ENCODE assay signal across 1 cellular context in genomic region chr2:111944536-111945210, GRCh38.
TF ChIP-seq lines count a peak whose summit lies in the region.

No MANE protein-coding gene starts in this region.

TF ChIP-seq in HepG2, 621 proteins besides CTCF, POLR2A, EP300 and RAD21 (continued from another document and continues in another):
- TF ChIP-seq ZNF280D (CRISPR knock-in tag; IDR thresholded peaks at IDR 0.05), result peak; percentile 31; the same call in 1 of the 2 replicates
- no peak for TF ChIP-seq SNAPC5 (CRISPR knock-in tag; IDR thresholded peaks at IDR 0.05; ENCODE audit: borderline replicate concordance)
- peak; percentile 36 for TF ChIP-seq SKI (IDR thresholded peaks at IDR 0.05; ENCODE audit: partially characterized antibody)
- no peak for TF ChIP-seq ZNF839 (CRISPR knock-in tag; IDR thresholded peaks at IDR 0.05; ENCODE audit: borderline replicate concordance)
- no peak for TF ChIP-seq IKZF4 (CRISPR knock-in tag; IDR thresholded peaks at IDR 0.05; ENCODE audit: borderline replicate concordance, low read depth, not compliant biosample characterization)
- TF ChIP-seq ZFP41 (CRISPR knock-in tag; IDR thresholded peaks at IDR 0.05; ENCODE audit: borderline replicate concordance), result no peak
- TF ChIP-seq HMG20A (CRISPR knock-in tag; IDR thresholded peaks at IDR 0.05; ENCODE audit: borderline replicate concordance), result no peak; the same call in 1 of the 2 replicates
- TF ChIP-seq FOXC1 (CRISPR knock-in tag; IDR thresholded peaks at IDR 0.05; ENCODE audit: borderline replicate concordance), result no peak
- no peak for TF ChIP-seq ZFP62 (CRISPR knock-in tag; IDR thresholded peaks at IDR 0.05)
- peak; percentile 98 for TF ChIP-seq SOX5 (CRISPR knock-in tag; IDR thresholded peaks at IDR 0.05; ENCODE audit: borderline replicate concordance)
- TF ChIP-seq NFIC (IDR thresholded peaks at IDR 0.05; ENCODE audit: low read length), result peak; percentile 66; the same call in 1 of the 2 replicates
- TF ChIP-seq ARID4A (CRISPR knock-in tag; IDR thresholded peaks at IDR 0.05; ENCODE audit: borderline replicate concordance), result no peak; the same call in 1 of the 2 replicates
- TF ChIP-seq ZNF136 (CRISPR knock-in tag; IDR thresholded peaks at IDR 0.05; ENCODE audit: low read depth), result no peak
- TF ChIP-seq PRDM10 (CRISPR knock-in tag; IDR thresholded peaks at IDR 0.05; ENCODE audit: low read depth), result no peak; the same call in 1 of the 2 replicates
- no peak for TF ChIP-seq BCL3 (CRISPR knock-in tag; IDR thresholded peaks at IDR 0.05)
- TF ChIP-seq ZNF331 (CRISPR knock-in tag; IDR thresholded peaks at IDR 0.05), result peak; percentile 73
- TF ChIP-seq DRAP1 (CRISPR knock-in tag; IDR thresholded peaks at IDR 0.05), result 0 out of 2 replicates have a peak, but pooled peaks have one; percentile 19
- no peak for TF ChIP-seq ZNF782 (CRISPR knock-in tag; IDR thresholded peaks at IDR 0.05; ENCODE audit: borderline replicate concordance)
- TF ChIP-seq POGK (CRISPR knock-in tag; conservative IDR thresholded peaks at IDR 0.05), result no peak
- peak; percentile 65 for TF ChIP-seq RXRB (CRISPR knock-in tag; IDR thresholded peaks at IDR 0.05; ENCODE audit: borderline replicate concordance)
- no peak for TF ChIP-seq NFYC (CRISPR knock-in tag; IDR thresholded peaks at IDR 0.05)
- no peak for TF ChIP-seq ZSCAN31 (CRISPR knock-in tag; IDR thresholded peaks at IDR 0.05; ENCODE audit: low read depth)
- peak; percentile 57 for TF ChIP-seq SAP130 (CRISPR knock-in tag; IDR thresholded peaks at IDR 0.05; ENCODE audit: low read depth)
- no peak for TF ChIP-seq TBX3 (IDR thresholded peaks at IDR 0.05; ENCODE audit: borderline replicate concordance)
- TF ChIP-seq ZNF318 (CRISPR knock-in tag; IDR thresholded peaks at IDR 0.05), result no peak
